In the genomic region with DNA sequence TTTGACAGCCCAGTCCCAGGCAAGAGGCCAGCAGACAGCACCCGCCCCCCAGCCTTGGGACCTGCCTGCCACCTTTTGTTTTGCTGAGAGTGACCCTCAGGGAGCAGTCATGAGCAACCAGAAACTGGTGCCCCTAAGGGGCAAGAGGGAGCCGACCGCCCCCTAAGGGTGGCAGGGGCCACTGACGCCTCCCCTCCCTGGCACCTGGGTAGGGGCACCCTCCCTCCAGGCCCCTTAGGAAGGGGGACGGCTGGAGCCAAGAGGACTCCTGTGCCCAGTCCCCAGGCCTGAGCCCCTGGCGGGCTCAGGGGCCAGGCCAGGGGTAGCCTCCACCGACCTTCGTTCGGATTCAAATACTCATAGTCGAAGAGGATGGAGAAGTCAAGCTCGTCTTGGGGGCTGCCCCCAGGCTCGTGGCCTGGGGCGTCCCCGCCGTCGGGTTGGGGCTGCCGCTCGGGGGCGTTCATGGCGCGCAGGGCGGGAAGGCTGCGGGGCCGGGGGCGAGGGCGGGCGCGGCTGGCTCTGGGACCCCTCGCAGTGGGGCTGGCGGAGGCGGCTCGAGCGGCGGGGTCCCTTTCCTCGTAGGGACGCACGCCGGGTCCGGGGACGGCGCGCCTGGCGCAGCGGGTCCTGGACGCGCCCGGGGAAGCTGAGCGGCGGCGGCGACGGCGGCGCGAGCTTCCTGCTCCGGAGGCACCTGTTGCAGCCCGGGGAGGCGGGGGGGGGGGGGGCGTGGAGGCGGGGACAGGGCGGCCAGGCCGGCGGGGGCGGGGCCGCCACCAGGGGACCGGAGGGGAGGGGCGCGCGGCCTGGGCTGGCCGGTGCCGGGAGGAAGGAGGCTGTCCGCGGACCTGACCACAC, we compare ENCODE assay signal across 8 cellular contexts. TPM values are rescaled to one million over a fixed set of nuclear protein-coding genes. Genes with fewer than 3 reads are reported as not detected.
A peak's percentile ranks its signal among the peaks of the same experiment; 100 is the strongest.
DNase-seq lines count a peak whose midpoint lies in the region; ATAC-seq and TF ChIP-seq lines count a peak whose summit lies in the region.

A gene (minus strand): TSS at position 687 of the 861 bp plus-strand sequence. CDS start 220 bp downstream, at position 467.

- H3K4me3 Mint-ChIP-seq in Caco-2 (ENCODE audit: unreplicated experiment): peak within 1 kb of the TSS; percentile 76
- H3K4me3 Mint-ChIP-seq in naive thymus-derived CD4-positive, alpha-beta T cell: peak within 1 kb of the TSS; percentile 93 to 100 (median 98)

- TF ChIP-seq CTCF in Caco-2 (IDR thresholded peaks at IDR 0.05; ENCODE audit: insufficient read depth in 1 of 2, low read depth in 1 of 2, low read length in 1 of 2, severe bottlenecking in 1 of 2, unreplicated experiment in 1 of 2) (peak; percentile 76 to 80), upper lobe of left lung (IDR thresholded peaks at IDR 0.05) (peak in 3 of 6 experiments; percentile 19 to 28 (median 24))

- peak within 1 kb of the TSS; percentile 96 for H3K27ac ChIP-seq in naive thymus-derived CD4-positive, alpha-beta T cell (ENCODE audit: low read depth, low read length)
- H3K27ac ChIP-seq in upper lobe of left lung: peak within 1 kb of the TSS; percentile 60 to 79 (median 66)

- no peak for TF ChIP-seq EP300 in upper lobe of left lung (IDR thresholded peaks at IDR 0.05)

- peak; percentile 81 to 91 for DNase-seq in Caco-2
- DNase-seq in Jurkat, Clone E6-1 (ENCODE audit: low read depth, low spot score): no peak
- peak; percentile 40 for DNase-seq in activated CD4-positive, alpha-beta T cell treated with anti-CD3 and anti-CD28 coated beads for 1 hour
- peak; percentile 34 for DNase-seq in effector CD8-positive, alpha-beta T cell (lab: John Stamatoyannopoulos, UW)
- peak; percentile 30 to 77 (median 53) for DNase-seq in naive thymus-derived CD4-positive, alpha-beta T cell
- DNase-seq in upper lobe of left lung: peak; percentile 68 to 93
- no peak for DNase-seq in H4 (ENCODE audit: low spot score)

- peaks cover 12% of the 10 kb centered on the region for H3K27me3 Mint-ChIP-seq in Caco-2 (ENCODE audit: insufficient read depth, unreplicated experiment)
- peaks cover 0 to 30% (median 0%) of the 10 kb centered on the region in 5 donors for H3K27me3 Mint-ChIP-seq in naive thymus-derived CD4-positive, alpha-beta T cell

- H3K36me3 ChIP-seq in Caco-2 (ENCODE audit: control insufficient read depth, insufficient read depth, low read length): no peaks in the 10 kb centered on the region
- H3K36me3 ChIP-seq in naive thymus-derived CD4-positive, alpha-beta T cell (ENCODE audit: control insufficient read depth in 2 of 3, insufficient read depth in 3 of 3, low read length in 3 of 3): peaks cover 0 to 17% (median 0%) of the 10 kb centered on the region in 3 experiments
- H3K36me3 ChIP-seq in upper lobe of left lung: no peaks in the 10 kb centered on the region

- POLR2A ChIA-PET in Caco-2 (lab: Charles Lee): interaction anchor here (0.5 to 0.9 kb wide), 7 partner anchors 13 to 573 kb away, joined by 3 to 5 read pairs (median 3); no protein-coding TSS in a partner anchor
- POLR2A ChIA-PET in naive thymus-derived CD4-positive, alpha-beta T cell (lab: Charles Lee): interaction anchor here (0.6 to 3.5 kb wide), 17 partner anchors 15 to 812 kb away, joined by 3 to 21 read pairs (median 4); no protein-coding TSS in a partner anchor

- peak in 1 of 4 donors; percentile 24 for TF ChIP-seq POLR2A in upper lobe of left lung (IDR thresholded peaks at IDR 0.05)

- H3K36me3 Mint-ChIP-seq in Caco-2 (ENCODE audit: insufficient read depth, unreplicated experiment): no peaks in the 10 kb centered on the region
- peaks cover 4 to 41% (median 18%) of the 10 kb centered on the region in 5 donors for H3K36me3 Mint-ChIP-seq in naive thymus-derived CD4-positive, alpha-beta T cell

- CTCF ChIA-PET in Caco-2 (lab: Charles Lee): interaction anchor here (0.6 to 2.8 kb wide), 12 partner anchors 13 to 620 kb away, joined by 3 to 10 read pairs (median 5); no protein-coding TSS in a partner anchor
- CTCF ChIA-PET in naive thymus-derived CD4-positive, alpha-beta T cell (lab: Charles Lee): interaction anchor here (1.2 to 2.3 kb wide), 7 partner anchors 28 to 169 kb away, joined by 3 to 6 read pairs (median 4); no protein-coding TSS in a partner anchor

- H3K27me3 ChIP-seq in Caco-2 (replicated peaks; ENCODE audit: control insufficient read depth, insufficient read depth, low read length): no peaks in the 10 kb centered on the region
- no peaks in the 10 kb centered on the region for H3K27me3 ChIP-seq in naive thymus-derived CD4-positive, alpha-beta T cell (ENCODE audit: control insufficient read depth in 2 of 2, insufficient read depth in 2 of 2, low read length in 2 of 2)
- H3K27me3 ChIP-seq in upper lobe of left lung: peaks cover 0 to 2% (median 0%) of the 10 kb centered on the region in 4 donors

- peak; percentile 39 for ATAC-seq in GM19467 (IDR thresholded peaks at IDR 0.05; ENCODE audit: unreplicated experiment)
- peak; percentile 54 for ATAC-seq in naive thymus-derived CD4-positive, alpha-beta T cell
- peak; percentile 63 to 70 for ATAC-seq in upper lobe of left lung (ENCODE audit: low FRiP score in 2 of 2)

- intact Hi-C loops in Caco-2 (cut with micrococcal nuclease; ENCODE audit: unreplicated experiment): loop anchor here (5.0 kb wide), 4 partner anchors 95 to 170 kb away; no protein-coding TSS in a partner anchor
- intact Hi-C loops in naive thymus-derived CD4-positive, alpha-beta T cell (cut with micrococcal nuclease): loop anchor here in 1 of 2 donors (5.0 kb wide), 2 partner anchors 155 to 1730 kb away; a partner anchor contains a TSS

- peaks cover 27% of the 10 kb centered on the region for H3K4me1 ChIP-seq in Caco-2
- peaks cover 37 to 39% of the 10 kb centered on the region in 2 donors for H3K4me1 ChIP-seq in naive thymus-derived CD4-positive, alpha-beta T cell (ENCODE audit: control insufficient read depth in 2 of 2, insufficient read depth in 2 of 2, low read length in 2 of 2)
- peaks cover 19 to 28% (median 25%) of the 10 kb centered on the region in 4 donors for H3K4me1 ChIP-seq in upper lobe of left lung

- H3K27ac Mint-ChIP-seq in Caco-2 (ENCODE audit: unreplicated experiment): peak within 1 kb of the TSS; percentile 26
- H3K27ac Mint-ChIP-seq in naive thymus-derived CD4-positive, alpha-beta T cell: peak within 1 kb of the TSS; percentile 88 to 100 (median 97)

- H3K4me3 ChIP-seq in Caco-2 (ENCODE audit: low read depth, low read length): peak within 1 kb of the TSS; percentile 44
- H3K4me3 ChIP-seq in Jurkat, Clone E6-1 (ENCODE audit: low read length): peak within 1 kb of the TSS; percentile 68
- peak within 1 kb of the TSS; percentile 68 for H3K4me3 ChIP-seq in naive thymus-derived CD4-positive, alpha-beta T cell (ENCODE audit: low read length)
- peak within 1 kb of the TSS; percentile 15 to 62 (median 58) for H3K4me3 ChIP-seq in upper lobe of left lung

- peaks cover 18% of the 10 kb centered on the region for H3K4me1 Mint-ChIP-seq in Caco-2 (ENCODE audit: low read depth, unreplicated experiment)
- H3K4me1 Mint-ChIP-seq in naive thymus-derived CD4-positive, alpha-beta T cell: peaks cover 31 to 54% (median 47%) of the 10 kb centered on the region in 7 donors

- H3K9me3 Mint-ChIP-seq in Caco-2 (ENCODE audit: unreplicated experiment): no peaks in the 10 kb centered on the region
- H3K9me3 Mint-ChIP-seq in naive thymus-derived CD4-positive, alpha-beta T cell: peaks cover 0 to 7% (median 0%) of the 10 kb centered on the region in 11 donors

- no peaks in the 10 kb centered on the region for H3K9me3 ChIP-seq in Caco-2
- H3K9me3 ChIP-seq in naive thymus-derived CD4-positive, alpha-beta T cell (ENCODE audit: control insufficient read depth in 2 of 3, low read length in 3 of 3): no peaks in the 10 kb centered on the region
- no peaks in the 10 kb centered on the region for H3K9me3 ChIP-seq in upper lobe of left lung

- BruUV-seq in Caco-2 (replicated peaks; lab: Mats Ljungman, UMichigan): no TSS peak

- whole genome bisulfite sequencing in upper lobe of left lung, 2 donors: 28 to 29% methylated on average over 3 to 4 of the region's 73 CpGs

RNA-seq across cellular contexts. Expression of the gene that starts here (rescaled TPM):
- 20.8 and 22.4 TPM in 2 replicates for total RNA-seq in Caco-2 (2022)
- polyA plus RNA-seq in Jurkat, Clone E6-1 (2012; ENCODE audit: insufficient read depth, insufficient read length): 11.8 TPM
- 10 to 100 TPM; 39.8 to 66.8 (median 44.8) TPM for total RNA-seq in naive thymus-derived CD4-positive, alpha-beta T cell
- polyA plus RNA-seq in naive thymus-derived CD4-positive, alpha-beta T cell: 10 to 100 TPM; 16.6 to 30.1 TPM
- 10 to 100 TPM in 1 of 6 donors, 1 to 10 TPM in 5; 5.1 to 28.1 (median 7.6) TPM for total RNA-seq in upper lobe of left lung
- 0.08 and 0.23 TPM in 2 replicates for total RNA-seq in H4 (2014; rRNA removed; shearing (Covaris generic))

Comparison
In these comparisons a context has a peak if more than half of its experiments do, and no peak if none do; other contexts are left out.
1. DNase-seq: peak in Caco-2 (2 of 2), activated CD4-positive, alpha-beta T cell treated with anti-CD3 and anti-CD28 coated beads for 1 hour (single experiment), effector CD8-positive, alpha-beta T cell (single experiment), naive thymus-derived CD4-positive, alpha-beta T cell (9 of 9) and upper lobe of left lung (2 of 2); none in Jurkat, Clone E6-1 (single experiment) and H4 (single experiment).
2. Peak in every context shown above with its lines, with median percentiles within 50 percentile points of each other: H3K4me3 ChIP-seq and ATAC-seq.